Comparison of ENCODE assay signal across 17 cellular contexts in genomic region chr3:47056705-47057104, GRCh38.
DNase-seq lines count a peak whose midpoint lies in the region; ATAC-seq, FAIRE-seq and TF ChIP-seq lines count a peak whose summit lies in the region.
"Had no signal": no experiment of that assay in that cellular context is flagged by ENCODE, and none has a peak within 500 bp of the region (broad histone marks: within the 10 kb centered on the region; RNA-seq: fewer than 3 reads in every experiment).

No MANE protein-coding gene starts in this region.

- H4K8ac ChIP-seq in mesendoderm (ENCODE audit: low read depth, low read length), result no peak overlapping the region

- no peak overlapping the region for H3K56ac ChIP-seq in mesendoderm (ENCODE audit: low read length)

- H2AFZ ChIP-seq in GM23248, result no peak overlapping the region

- H3K9ac ChIP-seq in mesendoderm (ENCODE audit: low read length) (no peak overlapping the region), GM23248 (no peak overlapping the region)

- CTCF ChIA-PET in activated naive CD4-positive, alpha-beta T cell treated with anti-CD3 and anti-CD28 coated beads for 36 hours (lab: Charles Lee), result interaction anchor here (0.7 kb wide), 1 partner anchor 18 kb away, joined by 3 read pairs; no protein-coding TSS in a partner anchor

- no peak overlapping the region for H2BK5ac ChIP-seq in mesendoderm (ENCODE audit: low read length)

- H3K4me3 ChIP-seq in left lung (no peak overlapping the region), mesendoderm (ENCODE audit: low read length) (no peak overlapping the region), GM23248 (no peak overlapping the region)
- H3K4me3 ChIP-seq: esophagus muscularis mucosa had no signal

- H3K36me3 ChIP-seq in left lung (peaks cover 0 to 71% of the 10 kb centered on the region in 2 donors), mesendoderm (ENCODE audit: control insufficient read depth, insufficient read depth, low read length) (no peaks in the 10 kb centered on the region), GM23248 (ENCODE audit: low read depth) (peaks cover 12% of the 10 kb centered on the region; the same call in 1 of the 2 replicates)

- intact Hi-C loops in activated naive CD4-positive, alpha-beta T cell treated with anti-CD3 and anti-CD28 coated beads for 36 hours (cut with micrococcal nuclease), result loop anchor here (1.0 to 2.0 kb wide), 4 partner anchors 18 to 363 kb away; partner anchors contain the start of gene ALS2CL
- intact Hi-C loops in left lung (cut with DNase I), result no loop called here

- H3K4me2 ChIP-seq in mesendoderm (ENCODE audit: low read length) (no peak overlapping the region), GM23248 (ENCODE audit: unreplicated experiment) (no peak overlapping the region)

- peak overlapping the region in 1 of 2 donors; percentile 55 for H3K27ac ChIP-seq in left lung
- no peak overlapping the region for H3K27ac ChIP-seq in mesendoderm (ENCODE audit: low read depth, low read length)
- H3K27ac ChIP-seq in GM23248, result no peak overlapping the region
- H3K27ac ChIP-seq: esophagus muscularis mucosa had no signal

- no peak overlapping the region for H4K5ac ChIP-seq in mesendoderm (ENCODE audit: low read length)

- DNase-seq in activated naive CD4-positive, alpha-beta T cell treated with anti-CD3 and anti-CD28 coated beads for 36 hours, result no peak
- no peak for DNase-seq in activated naive CD4-positive, alpha-beta T cell treated with Interleukin-2 at 50 U/mL for 16 hours
- DNase-seq in left lung, result no peak
- no peak for DNase-seq in mesendoderm
- no peak for DNase-seq in GM12892 (ENCODE audit: insufficient read length)
- no peak for DNase-seq in GM23248
- DNase-seq: activated CD4-positive, CD25-positive, alpha-beta regulatory T cell; caudate nucleus; DND-41; midbrain; NCI-H1694; NCI-H748 treated with DMSO at 0.1 percent for 48 hours; retina; SIG-M5 had no signal

- peaks cover 0 to 12% of the 10 kb centered on the region in 2 donors for H3K4me1 ChIP-seq in left lung
- H3K4me1 ChIP-seq in mesendoderm (ENCODE audit: control insufficient read depth, low read depth, low read length), result no peaks in the 10 kb centered on the region
- peaks cover 5% of the 10 kb centered on the region; the same call in 1 of the 2 replicates for H3K4me1 ChIP-seq in GM23248 (ENCODE audit: insufficient read depth)

- no peak overlapping the region for H3K18ac ChIP-seq in mesendoderm (ENCODE audit: low read length)

- H3K9me3 ChIP-seq in left lung (no peaks in the 10 kb centered on the region), GM23248 (ENCODE audit: low read depth) (no peaks in the 10 kb centered on the region)
- H3K9me3 ChIP-seq: esophagus muscularis mucosa had no signal

- H3K27me3 ChIP-seq in left lung, result no peaks in the 10 kb centered on the region
- H3K27me3 ChIP-seq in mesendoderm (ENCODE audit: insufficient read depth, low read length, poor library complexity), result no peaks in the 10 kb centered on the region
- H3K27me3 ChIP-seq in GM23248 (replicated peaks; ENCODE audit: insufficient read depth), result no peaks in the 10 kb centered on the region
- H3K27me3 ChIP-seq: esophagus muscularis mucosa had no signal

- TF ChIP-seq CTCF in left lung (IDR thresholded peaks at IDR 0.05), result no peak

- H3K4me3 Mint-ChIP-seq in activated naive CD4-positive, alpha-beta T cell treated with anti-CD3 and anti-CD28 coated beads for 36 hours, result no peak overlapping the region
- peak overlapping the region; percentile 49 for H3K4me3 Mint-ChIP-seq in activated T-helper 17 cell treated with anti-CD3 and anti-CD28 coated beads, Interleukin-2, amount 50 U/mL, for 72 hours
- H3K4me3 Mint-ChIP-seq in stimulated activated naive CD8-positive, alpha-beta T cell treated with anti-CD3 and anti-CD28 coated beads, Interleukin-15, Interleukin-2, amounts not matched to agents 100 ng/mL and 50 ng/mL, for 24 hours, result no peak overlapping the region

- FAIRE-seq in GM12892 (lab: Jason Lieb, UNC), result no peak

- no peak overlapping the region for H2BK120ac ChIP-seq in mesendoderm (ENCODE audit: low read depth, low read length)

- H4K20me1 ChIP-seq in GM23248 (ENCODE audit: insufficient read depth), result no peaks in the 10 kb centered on the region

- H3K9me3 Mint-ChIP-seq in activated naive CD4-positive, alpha-beta T cell treated with anti-CD3 and anti-CD28 coated beads for 36 hours, result no peaks in the 10 kb centered on the region
- H3K9me3 Mint-ChIP-seq in activated T-helper 17 cell treated with anti-CD3 and anti-CD28 coated beads, Interleukin-2, amount 50 U/mL, for 72 hours, result no peaks in the 10 kb centered on the region
- no peaks in the 10 kb centered on the region for H3K9me3 Mint-ChIP-seq in stimulated activated naive CD8-positive, alpha-beta T cell treated with anti-CD3 and anti-CD28 coated beads, Interleukin-15, Interleukin-2, amounts not matched to agents 100 ng/mL and 50 ng/mL, for 24 hours

- H3K27ac Mint-ChIP-seq in activated naive CD4-positive, alpha-beta T cell treated with anti-CD3 and anti-CD28 coated beads for 36 hours, result peak overlapping the region; percentile 1
- peak overlapping the region; percentile 83 for H3K27ac Mint-ChIP-seq in activated T-helper 17 cell treated with anti-CD3 and anti-CD28 coated beads, Interleukin-2, amount 50 U/mL, for 72 hours
- H3K27ac Mint-ChIP-seq in stimulated activated naive CD8-positive, alpha-beta T cell treated with anti-CD3 and anti-CD28 coated beads, Interleukin-15, Interleukin-2, amounts not matched to agents 100 ng/mL and 50 ng/mL, for 24 hours, result peak overlapping the region; percentile 66

- peaks cover 43% of the 10 kb centered on the region for H3K4me1 Mint-ChIP-seq in activated naive CD4-positive, alpha-beta T cell treated with anti-CD3 and anti-CD28 coated beads for 36 hours (ENCODE audit: low read depth)
- peaks cover 34% of the 10 kb centered on the region for H3K4me1 Mint-ChIP-seq in activated T-helper 17 cell treated with anti-CD3 and anti-CD28 coated beads, Interleukin-2, amount 50 U/mL, for 72 hours
- peaks cover 40% of the 10 kb centered on the region for H3K4me1 Mint-ChIP-seq in stimulated activated naive CD8-positive, alpha-beta T cell treated with anti-CD3 and anti-CD28 coated beads, Interleukin-15, Interleukin-2, amounts not matched to agents 100 ng/mL and 50 ng/mL, for 24 hours (ENCODE audit: low read depth)

- H3K79me2 ChIP-seq in mesendoderm (ENCODE audit: control insufficient read depth, insufficient read depth, low read length) (no peaks in the 10 kb centered on the region), GM23248 (ENCODE audit: insufficient read depth) (peaks cover 79% of the 10 kb centered on the region)

- H3K27me3 Mint-ChIP-seq in activated naive CD4-positive, alpha-beta T cell treated with anti-CD3 and anti-CD28 coated beads for 36 hours (ENCODE audit: low read depth), result no peaks in the 10 kb centered on the region
- H3K27me3 Mint-ChIP-seq in activated T-helper 17 cell treated with anti-CD3 and anti-CD28 coated beads, Interleukin-2, amount 50 U/mL, for 72 hours, result no peaks in the 10 kb centered on the region
- no peaks in the 10 kb centered on the region for H3K27me3 Mint-ChIP-seq in stimulated activated naive CD8-positive, alpha-beta T cell treated with anti-CD3 and anti-CD28 coated beads, Interleukin-15, Interleukin-2, amounts not matched to agents 100 ng/mL and 50 ng/mL, for 24 hours

- H3K4ac ChIP-seq in mesendoderm (ENCODE audit: low read depth, low read length), result no peak overlapping the region

- H2BK15ac ChIP-seq in mesendoderm (replicated peaks; ENCODE audit: low read depth), result no peak overlapping the region

- peaks cover 2% of the 10 kb centered on the region for H3K79me1 ChIP-seq in mesendoderm (ENCODE audit: low read length)

- peaks cover 10% of the 10 kb centered on the region for H3F3A ChIP-seq in GM23248 (ENCODE audit: insufficient read depth)

- no CpG with 5 or more reads among the region's 3 CpGs for WGBS in mesendoderm (ENCODE audit: extremely low coverage, insufficient coverage, low lambda C conversion rate)
- 94 to 100% methylated on average over 3 of the region's 3 CpGs for WGBS in GM23248 (ENCODE audit: low coverage in 1 of 2, low lambda C conversion rate in 2 of 2, missing lambda C conversion rate in 2 of 2), 2 experiments

- no peaks in the 10 kb centered on the region for H3K9me2 ChIP-seq in GM23248 (ENCODE audit: insufficient read depth)

- no peak overlapping the region for H3K23ac ChIP-seq in mesendoderm (ENCODE audit: low read length)

- no peak overlapping the region for H2AK5ac ChIP-seq in mesendoderm (ENCODE audit: low read length)

- in situ Hi-C loops in GM23248 (cut with MboI), result no loop called here

- peaks cover 30% of the 10 kb centered on the region for H3K36me3 Mint-ChIP-seq in activated naive CD4-positive, alpha-beta T cell treated with anti-CD3 and anti-CD28 coated beads for 36 hours (ENCODE audit: low read depth)
- H3K36me3 Mint-ChIP-seq in activated T-helper 17 cell treated with anti-CD3 and anti-CD28 coated beads, Interleukin-2, amount 50 U/mL, for 72 hours (ENCODE audit: low read depth), result peaks cover 67% of the 10 kb centered on the region
- peaks cover 44% of the 10 kb centered on the region for H3K36me3 Mint-ChIP-seq in stimulated activated naive CD8-positive, alpha-beta T cell treated with anti-CD3 and anti-CD28 coated beads, Interleukin-15, Interleukin-2, amounts not matched to agents 100 ng/mL and 50 ng/mL, for 24 hours (ENCODE audit: low read depth)

- ATAC-seq in activated T-helper 17 cell treated with anti-CD3 and anti-CD28 coated beads, Interleukin-2, amount 50 U/mL, for 72 hours (replicated peaks), result peak; percentile 20
- ATAC-seq in left lung, result peak; percentile 22

- no peak for TF ChIP-seq POLR2A in GM12892 (IDR thresholded peaks at IDR 0.05; ENCODE audit: low read depth, low read length)

Comparison
In these comparisons a context has a peak if more than half of its experiments do, and no peak if none do; other contexts are left out.
1. H3K27ac Mint-ChIP-seq: peak in every context shown above with its lines; median percentile 83 in activated T-helper 17 cell treated with anti-CD3 and anti-CD28 coated beads, Interleukin-2, amount 50 U/mL, for 72 hours; 66 in stimulated activated naive CD8-positive, alpha-beta T cell treated with anti-CD3 and anti-CD28 coated beads, Interleukin-15, Interleukin-2, amounts not matched to agents 100 ng/mL and 50 ng/mL, for 24 hours; 1 in activated naive CD4-positive, alpha-beta T cell treated with anti-CD3 and anti-CD28 coated beads for 36 hours.